8 cellular contexts compared by ENCODE assay signal in the genomic region with DNA sequence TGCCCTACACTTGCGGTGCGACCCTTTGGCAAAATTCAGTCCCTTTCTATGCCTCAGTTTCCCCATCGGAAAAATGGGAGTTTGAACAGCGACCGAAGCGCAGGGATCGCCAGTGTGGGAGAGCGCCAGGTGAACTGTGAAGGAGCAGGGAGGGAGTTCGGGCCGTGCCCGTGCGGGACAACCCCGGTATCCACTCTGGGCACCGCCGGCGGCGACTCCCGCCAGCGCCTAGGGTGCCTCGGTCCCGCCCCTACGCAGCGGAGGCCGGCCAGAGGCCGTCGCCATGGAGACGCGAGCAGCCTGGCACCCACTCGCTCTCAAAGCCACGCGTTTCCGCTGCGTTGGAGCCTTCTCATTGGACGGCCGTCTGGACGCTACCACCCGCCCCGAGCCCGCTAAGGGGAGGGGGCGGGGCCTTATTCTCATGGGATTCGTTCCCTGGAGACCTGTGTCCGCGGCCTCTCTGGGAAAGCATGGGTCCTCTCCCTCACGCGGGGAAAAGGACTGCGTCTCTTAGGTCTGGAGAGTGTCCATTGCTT. TPM values are rescaled to one million over a fixed set of nuclear protein-coding genes. Genes with fewer than 3 reads are reported as not detected.
DNase-seq lines count a peak whose midpoint lies in the region; ATAC-seq and TF ChIP-seq lines count a peak whose summit lies in the region.

No MANE protein-coding gene starts in this region.

- no TSS peak for BruUV-seq in Panc1 (replicated peaks; lab: Mats Ljungman, UMichigan)

- peak overlapping the region; percentile 61; the same call in 1 of the 2 replicates for H3K9ac ChIP-seq in KMS-11

- CTCF ChIA-PET in Panc1 (lab: Charles Lee) = interaction anchor here (1.2 to 1.4 kb wide), 2 partner anchors 37 to 39 kb away, joined by 3 to 8 read pairs; no protein-coding TSS in a partner anchor

- TF ChIP-seq CTCF in KMS-11 (conservative IDR thresholded peaks at IDR 0.05; ENCODE audit: low read depth, low read length) (no peak), Panc1 (IDR thresholded peaks at IDR 0.05) (no peak)

- H3K4me3 ChIP-seq in KMS-11 (IDR thresholded peaks at IDR 0.05; ENCODE audit: insufficient read depth, low read depth, low read length) (no peak overlapping the region), Panc1 (ENCODE audit: low read depth in 2 of 2, low read length in 2 of 2) (peak overlapping the region; percentile 78 to 91)

- H3K9me3 Mint-ChIP-seq in naive B cell = peaks cover 0 to 4% (median 0%) of the 10 kb centered on the region in 7 donors
- no peaks in the 10 kb centered on the region for H3K9me3 Mint-ChIP-seq in stimulated activated memory B cell treated with anti-CD40 and anti-IgM and Interleukin-4, amounts not matched to agents 10 μg/mL and 1 μg/mL and 100 μg/mL, for 72 hours

- peak; percentile 65 for ATAC-seq in GM21737 (IDR thresholded peaks at IDR 0.05; ENCODE audit: unreplicated experiment)
- ATAC-seq in Panc1 = peak; percentile 95
- ATAC-seq in naive B cell (ENCODE audit: low read depth in 2 of 2) = peak; percentile 68 to 73
- peak; percentile 89 for ATAC-seq in stimulated activated memory B cell treated with anti-CD40 and anti-IgM and Interleukin-4, amounts not matched to agents 10 μg/mL and 1 μg/mL and 100 μg/mL, for 72 hours

- H3K79me2 ChIP-seq in KMS-11 (ENCODE audit: insufficient read depth, low read depth) = peaks cover 40% of the 10 kb centered on the region

- peak overlapping the region; percentile 92 to 99 (median 98) for H3K27ac Mint-ChIP-seq in naive B cell
- peak overlapping the region; percentile 81 for H3K27ac Mint-ChIP-seq in stimulated activated memory B cell treated with anti-CD40 and anti-IgM and Interleukin-4, amounts not matched to agents 10 μg/mL and 1 μg/mL and 100 μg/mL, for 72 hours

- H3K4me2 ChIP-seq in KMS-11 = peak overlapping the region; percentile 92

- in situ Hi-C loops in Panc1 (cut with HindIII; ENCODE audit: low pct_unique_long_range_greater_than_20kb, low sequenced_read_pairs) = no loop called here

- H4K20me1 ChIP-seq in KMS-11 (ENCODE audit: insufficient read depth) = peaks cover 20% of the 10 kb centered on the region

- peaks cover 35 to 43% (median 39%) of the 10 kb centered on the region in 3 donors for H3K4me1 Mint-ChIP-seq in naive B cell
- peaks cover 42% of the 10 kb centered on the region for H3K4me1 Mint-ChIP-seq in stimulated activated memory B cell treated with anti-CD40 and anti-IgM and Interleukin-4, amounts not matched to agents 10 μg/mL and 1 μg/mL and 100 μg/mL, for 72 hours

- no peaks in the 10 kb centered on the region for H3K9me3 ChIP-seq in Panc1 (ENCODE audit: control insufficient read depth, insufficient read depth, low read depth, low read length)

- H3K27ac ChIP-seq in KMS-11 (peak overlapping the region; percentile 71), Panc1 (ENCODE audit: low read length) (peak overlapping the region; percentile 96)

- DNase-seq in DMS53 treated with DMSO at 0.1 percent for 48 hours (lab: John Stamatoyannopoulos, UW; ENCODE audit: unreplicated experiment) (peak; percentile 100), Panc1 (ENCODE audit: low read depth, low spot score) (no peak), activated T-helper 1 cell treated with Interleukin-2 at 50 U/mL for 16 hours (ENCODE audit: low read depth) (peak; percentile 95), fibroblast of gingiva (ENCODE audit: low read depth) (peak; percentile 97), naive B cell (peak; percentile 95)

- no peaks in the 10 kb centered on the region for H3K27me3 Mint-ChIP-seq in naive B cell
- H3K27me3 Mint-ChIP-seq in stimulated activated memory B cell treated with anti-CD40 and anti-IgM and Interleukin-4, amounts not matched to agents 10 μg/mL and 1 μg/mL and 100 μg/mL, for 72 hours = no peaks in the 10 kb centered on the region

- no peaks in the 10 kb centered on the region for H3K36me3 Mint-ChIP-seq in naive B cell
- H3K36me3 Mint-ChIP-seq in stimulated activated memory B cell treated with anti-CD40 and anti-IgM and Interleukin-4, amounts not matched to agents 10 μg/mL and 1 μg/mL and 100 μg/mL, for 72 hours = no peaks in the 10 kb centered on the region

- H3K27me3 ChIP-seq in KMS-11 (ENCODE audit: insufficient read depth, low read depth) (no peaks in the 10 kb centered on the region), Panc1 (ENCODE audit: control insufficient read depth, insufficient read depth, low read length) (no peaks in the 10 kb centered on the region)

- H2AFZ ChIP-seq in KMS-11 (ENCODE audit: low read depth) = peak overlapping the region; percentile 61; the same call in 1 of the 2 replicates

- POLR2A ChIA-PET in Panc1 (lab: Charles Lee) = no interaction called here

- intact Hi-C loops in Panc1 (cut with micrococcal nuclease; ENCODE audit: unreplicated experiment) = no loop called here

- H3K4me3 Mint-ChIP-seq in naive B cell = peak overlapping the region; percentile 79 to 97 (median 94)
- H3K4me3 Mint-ChIP-seq in stimulated activated memory B cell treated with anti-CD40 and anti-IgM and Interleukin-4, amounts not matched to agents 10 μg/mL and 1 μg/mL and 100 μg/mL, for 72 hours = peak overlapping the region; percentile 80

- H3K36me3 ChIP-seq in KMS-11 (ENCODE audit: insufficient read depth) (no peaks in the 10 kb centered on the region), Panc1 (ENCODE audit: control insufficient read depth, insufficient read depth, low read length) (no peaks in the 10 kb centered on the region; the same call in 1 of the 2 replicates)

- peaks cover 38% of the 10 kb centered on the region for H3K4me1 ChIP-seq in KMS-11 (ENCODE audit: low read depth, poor library complexity, severe bottlenecking)
- peaks cover 24% of the 10 kb centered on the region for H3K4me1 ChIP-seq in Panc1 (ENCODE audit: control insufficient read depth, insufficient read depth, low read length)

RNA-seq across cellular contexts. Expression of gene MLEC, which starts 0.7 kb away (rescaled TPM):
- total RNA-seq in Panc1 (2021; ENCODE audit: unreplicated experiment) = 171 TPM
- 87.4 TPM for polyA plus RNA-seq in Panc1 (2012; ENCODE audit: insufficient read length)
- polyA plus RNA-seq in naive B cell (ENCODE audit: low read depth in 6 of 6) = 10 to 100 TPM; 32.0 to 43.8 (median 33.8) TPM

RNA-seq across cellular contexts. Expression of gene UNC119B, which starts 24.0 kb away (rescaled TPM):
- total RNA-seq in Panc1 (2021; ENCODE audit: unreplicated experiment) = 26.0 TPM
- polyA plus RNA-seq in Panc1 (2012; ENCODE audit: insufficient read length) = 23.6 TPM
- polyA plus RNA-seq in naive B cell (ENCODE audit: low read depth in 6 of 6) = 1 to 10 TPM in 5 of 6 donors, not detected in 1; 6.4 to 9.5 (median 7.3) TPM

RNA-seq across cellular contexts. Expression of gene ACADS, which starts 39.4 kb away (rescaled TPM):
- total RNA-seq in Panc1 (2021; ENCODE audit: unreplicated experiment) = 15.9 TPM
- polyA plus RNA-seq in Panc1 (2012; ENCODE audit: insufficient read length) = 16.9 TPM
- polyA plus RNA-seq in naive B cell (ENCODE audit: low read depth in 6 of 6) = 10 to 100 TPM in 1 of 6 donors, 1 to 10 TPM in 5; 3.4 to 17.4 (median 7.7) TPM

RNA-seq across cellular contexts. Expression of gene CABP1, which starts 45.8 kb away (rescaled TPM):
- not detected for total RNA-seq in Panc1 (2021; ENCODE audit: unreplicated experiment)
- not detected for polyA plus RNA-seq in Panc1 (2012; ENCODE audit: insufficient read length)
- not detected for polyA plus RNA-seq in naive B cell (ENCODE audit: low read depth in 6 of 6)
